In the genomic region with DNA sequence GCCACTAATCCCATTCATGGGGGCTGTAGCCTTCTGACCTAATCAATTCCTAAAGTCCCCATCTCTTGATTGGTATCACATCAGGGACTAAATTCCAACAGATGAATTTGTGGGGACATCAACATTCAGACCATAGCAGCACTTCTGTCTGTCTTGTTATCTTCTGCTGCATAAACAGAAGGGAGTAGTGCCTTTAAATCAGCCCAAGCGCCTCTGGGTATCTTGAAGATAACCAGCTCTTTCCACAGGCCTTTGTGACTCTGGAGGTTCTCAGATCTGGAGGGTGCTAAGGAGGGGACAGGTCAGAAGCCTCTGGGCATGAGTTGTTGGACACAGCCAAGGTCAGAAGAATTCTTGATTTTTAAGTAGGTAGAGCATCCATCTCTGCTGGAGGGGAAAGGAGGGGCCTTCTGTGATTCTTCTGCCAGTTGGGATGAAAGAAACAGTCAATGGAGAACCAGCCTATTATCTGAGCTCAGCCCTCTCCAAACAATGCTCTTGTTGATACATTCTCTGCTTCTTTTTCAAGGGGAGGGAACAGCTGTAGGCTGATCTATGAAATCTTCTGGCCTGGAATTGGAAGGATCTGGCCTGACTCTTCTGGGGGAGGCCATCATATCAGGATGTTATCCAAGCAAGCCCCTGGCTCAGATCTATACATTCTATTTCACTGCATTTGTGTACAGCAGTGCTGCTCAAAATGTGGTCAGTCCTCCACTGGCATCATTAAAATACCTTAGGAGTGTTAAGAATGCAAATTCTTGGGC, we compare ENCODE assay signal across 9 cellular contexts. TPM values are rescaled to one million over a fixed set of nuclear protein-coding genes. Genes with fewer than 3 reads are reported as not detected.
DNase-seq lines count a peak whose midpoint lies in the region; ATAC-seq and TF ChIP-seq lines count a peak whose summit lies in the region.
"Had no signal": no experiment of that assay in that cellular context is flagged by ENCODE, and none has a peak within 500 bp of the region (broad histone marks: within the 10 kb centered on the region; RNA-seq: fewer than 3 reads in every experiment).

No MANE protein-coding gene starts in this region.

- H3K4me3 ChIP-seq in WERI-Rb-1 (ENCODE audit: low read depth, low read length) (no peak overlapping the region), iPS-18a (ENCODE audit: low read length) (peak overlapping the region; percentile 20)
- H3K4me3 ChIP-seq: ovary had no signal

- H3K36me3 Mint-ChIP-seq in activated naive CD8-positive, alpha-beta T cell treated with anti-CD3 and anti-CD28 coated beads for 36 hours = peaks cover 2% of the 10 kb centered on the region
- H3K36me3 Mint-ChIP-seq in activated naive CD8-positive, alpha-beta T cell treated with anti-CD3 and anti-CD28 coated beads, Interleukin-2, amount 50 U/mL, for 24 hours (ENCODE audit: low read depth) = no peaks in the 10 kb centered on the region

- no peak for DNase-seq in activated naive CD8-positive, alpha-beta T cell treated with anti-CD3 and anti-CD28 coated beads for 36 hours
- DNase-seq in activated naive CD8-positive, alpha-beta T cell treated with anti-CD3 and anti-CD28 coated beads, Interleukin-2, amount 50 U/mL, for 24 hours = no peak
- DNase-seq in WERI-Rb-1 (no peak), substantia nigra (lab: John Stamatoyannopoulos, UW) (peak in 31 of 49 donors; percentile 6 to 72 (median 25)), GDM1 (lab: John Stamatoyannopoulos, UW) (no peak), RKO (ENCODE audit: low spot score) (no peak), AML-193 (lab: John Stamatoyannopoulos, UW) (no peak)

- H3K36me3 ChIP-seq in WERI-Rb-1 (no peaks in the 10 kb centered on the region), iPS-18a (ENCODE audit: control insufficient read depth, low read depth, low read length) (no peaks in the 10 kb centered on the region)
- H3K36me3 ChIP-seq: ovary had no signal

- peak overlapping the region; percentile 53 for H3K9ac ChIP-seq in iPS-18a (ENCODE audit: low read length)

- H3K4me3 Mint-ChIP-seq in activated naive CD8-positive, alpha-beta T cell treated with anti-CD3 and anti-CD28 coated beads for 36 hours = no peak overlapping the region
- H3K4me3 Mint-ChIP-seq in activated naive CD8-positive, alpha-beta T cell treated with anti-CD3 and anti-CD28 coated beads, Interleukin-2, amount 50 U/mL, for 24 hours = no peak overlapping the region

- H3K27me3 Mint-ChIP-seq in activated naive CD8-positive, alpha-beta T cell treated with anti-CD3 and anti-CD28 coated beads for 36 hours = no peaks in the 10 kb centered on the region
- H3K27me3 Mint-ChIP-seq in activated naive CD8-positive, alpha-beta T cell treated with anti-CD3 and anti-CD28 coated beads, Interleukin-2, amount 50 U/mL, for 24 hours = no peaks in the 10 kb centered on the region

- TF ChIP-seq CTCF in WERI-Rb-1 (IDR thresholded peaks at IDR 0.05; ENCODE audit: low read depth, low read length) = no peak

- H3K4me1 Mint-ChIP-seq in activated naive CD8-positive, alpha-beta T cell treated with anti-CD3 and anti-CD28 coated beads for 36 hours = peaks cover 23% of the 10 kb centered on the region
- peaks cover 30% of the 10 kb centered on the region for H3K4me1 Mint-ChIP-seq in activated naive CD8-positive, alpha-beta T cell treated with anti-CD3 and anti-CD28 coated beads, Interleukin-2, amount 50 U/mL, for 24 hours

- peak overlapping the region; percentile 21 for H3K27ac Mint-ChIP-seq in activated naive CD8-positive, alpha-beta T cell treated with anti-CD3 and anti-CD28 coated beads for 36 hours
- no peak overlapping the region for H3K27ac Mint-ChIP-seq in activated naive CD8-positive, alpha-beta T cell treated with anti-CD3 and anti-CD28 coated beads, Interleukin-2, amount 50 U/mL, for 24 hours

- H3K9me3 ChIP-seq in WERI-Rb-1 (ENCODE audit: severe bottlenecking) (no peaks in the 10 kb centered on the region), iPS-18a (ENCODE audit: control insufficient read depth, low read depth, low read length) (no peaks in the 10 kb centered on the region)
- H3K9me3 ChIP-seq: ovary had no signal

- H3K27me3 ChIP-seq in WERI-Rb-1 (ENCODE audit: insufficient read depth, low read depth, severe bottlenecking) = no peaks in the 10 kb centered on the region
- no peaks in the 10 kb centered on the region for H3K27me3 ChIP-seq in iPS-18a (ENCODE audit: control insufficient read depth, insufficient read depth, low read length)
- H3K27me3 ChIP-seq: ovary had no signal

- H3K9me3 Mint-ChIP-seq in activated naive CD8-positive, alpha-beta T cell treated with anti-CD3 and anti-CD28 coated beads for 36 hours = no peaks in the 10 kb centered on the region
- no peaks in the 10 kb centered on the region for H3K9me3 Mint-ChIP-seq in activated naive CD8-positive, alpha-beta T cell treated with anti-CD3 and anti-CD28 coated beads, Interleukin-2, amount 50 U/mL, for 24 hours

- H3K4me1 ChIP-seq in iPS-18a (ENCODE audit: control insufficient read depth, low read depth, low read length) = peaks cover 35% of the 10 kb centered on the region

- peak overlapping the region; percentile 54 for H3K27ac ChIP-seq in WERI-Rb-1
- peak overlapping the region; percentile 93 for H3K27ac ChIP-seq in iPS-18a (ENCODE audit: low read length)
- peak overlapping the region; percentile 77 for H3K27ac ChIP-seq in substantia nigra (ENCODE audit: low read depth, low read length, poor library complexity, severe bottlenecking)
- H3K27ac ChIP-seq: ovary had no signal

- no peak for ATAC-seq in activated naive CD8-positive, alpha-beta T cell treated with anti-CD3 and anti-CD28 coated beads, Interleukin-2, amount 50 U/mL, for 24 hours

RNA-seq across cellular contexts. Expression of a gene that starts 31.2 kb away (rescaled TPM):
- total RNA-seq in activated naive CD8-positive, alpha-beta T cell treated with anti-CD3 and anti-CD28 coated beads for 36 hours = 1 to 10 TPM; 5.6 to 6.5 TPM

Comparison
In these comparisons a context has a peak if more than half of its experiments do, and no peak if none do; other contexts are left out.
1. DNase-seq: peak in substantia nigra (31 of 49); none in activated naive CD8-positive, alpha-beta T cell treated with anti-CD3 and anti-CD28 coated beads for 36 hours (single experiment), activated naive CD8-positive, alpha-beta T cell treated with anti-CD3 and anti-CD28 coated beads, Interleukin-2, amount 50 U/mL, for 24 hours (single experiment), WERI-Rb-1 (single experiment), GDM1 (single experiment), RKO (single experiment) and AML-193 (0 of 2).
2. Peak in every context shown above with its lines, with median percentiles within 50 percentile points of each other: H3K27ac ChIP-seq.